Comparison of ENCODE assay signal across 20 cellular contexts in the genomic region with DNA sequence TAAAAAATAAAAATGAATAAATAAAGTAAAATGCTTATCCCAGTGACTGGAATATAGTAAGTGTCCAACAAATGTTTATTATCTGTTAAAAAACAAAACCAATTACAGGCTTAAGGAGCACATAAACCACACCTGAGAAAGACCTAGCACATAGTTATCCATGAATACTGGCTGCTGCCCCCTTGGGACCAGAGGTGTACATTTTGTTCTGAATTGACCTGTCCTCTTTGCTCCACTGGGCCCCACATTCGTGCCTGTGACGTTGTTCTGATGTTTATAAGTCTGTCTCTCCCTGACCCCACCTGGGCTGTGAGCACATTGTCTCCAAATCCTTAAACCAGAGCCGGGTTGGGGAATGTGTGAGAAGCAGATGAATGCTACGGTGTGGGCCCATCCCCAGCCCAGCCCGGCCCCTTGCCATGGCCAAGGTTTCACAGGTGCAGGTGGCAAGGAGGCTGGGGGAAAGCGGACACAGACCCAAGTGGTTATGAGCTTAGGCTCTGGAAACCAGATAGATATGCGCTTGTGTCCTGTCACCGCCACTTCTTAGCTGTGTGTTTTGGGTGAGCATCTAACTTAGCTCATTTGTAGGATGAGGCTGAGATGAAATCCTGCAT. TPM values are rescaled to one million over a fixed set of nuclear protein-coding genes. Genes with fewer than 3 reads are reported as not detected.
DNase-seq lines count a peak whose midpoint lies in the region; ATAC-seq, FAIRE-seq and TF ChIP-seq lines count a peak whose summit lies in the region.
"Had no signal": no experiment of that assay in that cellular context is flagged by ENCODE, and none has a peak within 500 bp of the region (broad histone marks: within the 10 kb centered on the region; RNA-seq: fewer than 3 reads in every experiment).

No MANE protein-coding gene starts in this region.

- H3K4me2 ChIP-seq in HepG2 (ENCODE audit: low read depth, low read length): no peak overlapping the region

- H2AFZ ChIP-seq in HepG2 (ENCODE audit: low read length): no peak overlapping the region
- H2AFZ ChIP-seq: GM23248 had no signal

- TF ChIP-seq CTCF in HepG2 (CRISPR knock-in tag; IDR thresholded peaks at IDR 0.05) (no peak), right lobe of liver (IDR thresholded peaks at IDR 0.05) (no peak), VCaP (conservative IDR thresholded peaks at IDR 0.05) (0 out of 2 replicates have a peak, but pooled peaks have one; percentile 8), body of pancreas (IDR thresholded peaks at IDR 0.05) (no peak)

- CTCF ChIA-PET in HepG2 (lab: Yijun Ruan, JAX; ENCODE audit: low intra/inter-chr PET ratio, low total read pairs): no interaction called here

- H3K27me3 ChIP-seq in HepG2 (ENCODE audit: control insufficient read depth in 1 of 2, insufficient read depth in 2 of 2, low read length in 2 of 2): no peaks in the 10 kb centered on the region
- H3K27me3 ChIP-seq in right lobe of liver: no peaks in the 10 kb centered on the region
- no peaks in the 10 kb centered on the region for H3K27me3 ChIP-seq in body of pancreas

- H3K79me2 ChIP-seq in HepG2 (ENCODE audit: insufficient read depth, low read length): no peaks in the 10 kb centered on the region

- TF ChIP-seq POLR2A in HepG2 (IDR thresholded peaks at IDR 0.05; ENCODE audit: insufficient read depth in 1 of 2, low read depth in 2 of 2, low read length in 2 of 2) (no peak), right lobe of liver (IDR thresholded peaks at IDR 0.05) (no peak), body of pancreas (IDR thresholded peaks at IDR 0.05) (no peak)

- intact Hi-C loops in HepG2 (cut with micrococcal nuclease; ENCODE audit: unreplicated experiment) (no loop called here), right lobe of liver (cut with DNase I) (no loop called here), body of pancreas (cut with DNase I) (no loop called here)

- no peak for TF ChIP-seq RAD21 in HepG2 (CRISPR knock-in tag; IDR thresholded peaks at IDR 0.05)

- no TSS peak for BruUV-seq in HepG2 (replicated peaks; lab: Mats Ljungman, UMichigan)

- FAIRE-seq in HepG2 (lab: Jason Lieb, UNC): no peak

- POLR2A ChIA-PET in HepG2 (lab: Yijun Ruan, JAX): no interaction called here

- no peak for DNase-seq in HepG2 (ENCODE audit: low spot score)
- DNase-seq in right lobe of liver: no peak
- peak; percentile 3 for DNase-seq in epidermal melanocyte (ENCODE audit: insufficient read length, low spot score)
- no peak for DNase-seq in stimulated activated CD4-positive, alpha-beta T cell treated with anti-CD3 and anti-CD28 coated beads, Interleukin-4, amount 100 ng/mL, for 1 hour
- no peak for DNase-seq in body of pancreas
- DNase-seq: Calu3, GM23248, NCI-H1048, NCI-H1417, NCI-H1694, NCI-H2029 treated with DMSO at 0.1 percent for 48 hours, NCI-H446 treated with DMSO at 0.1 percent for 48 hours, NCI-H526, NCI-H82, SHP77 had no signal

- TF ChIP-seq EP300 in HepG2 (IDR thresholded peaks at IDR 0.05; ENCODE audit: low read depth in 2 of 2, low read length in 2 of 2): no peak
- no peak for TF ChIP-seq EP300 in HepG2 (CRISPR knock-in tag; IDR thresholded peaks at IDR 0.05; ENCODE audit: borderline replicate concordance)

- no peak overlapping the region for H3K4me3 ChIP-seq in HepG2 (replicated peaks in 1 of 3; ENCODE audit: insufficient read depth in 1 of 3, low read depth in 2 of 3, low read length in 3 of 3)
- no peak overlapping the region for H3K4me3 ChIP-seq in right lobe of liver
- no peak overlapping the region for H3K4me3 ChIP-seq in body of pancreas
- H3K4me3 ChIP-seq: GM23248 had no signal

- H3K4me1 ChIP-seq in HepG2 (ENCODE audit: insufficient read depth, low read length) (peaks cover 20% of the 10 kb centered on the region), right lobe of liver (no peaks in the 10 kb centered on the region), body of pancreas (no peaks in the 10 kb centered on the region)

- WGBS in HepG2 (ENCODE audit: low lambda C conversion rate): 64% methylated on average over 6 of the region's 8 CpGs
- 93% methylated on average over 3 of the region's 8 CpGs for WGBS in right lobe of liver (ENCODE audit: insufficient coverage, low coverage, low lambda C conversion rate, missing lambda C conversion rate)
- 75 to 78% methylated on average over 8 of the region's 8 CpGs for WGBS in body of pancreas, 2 donors

- peak; percentile 47; the same call in 1 of the 3 replicates for ATAC-seq in HepG2
- no peak for ATAC-seq in right lobe of liver
- ATAC-seq in body of pancreas: no peak
- no peak for ATAC-seq in HG03095 (IDR thresholded peaks at IDR 0.05; ENCODE audit: unreplicated experiment)

- H3K9ac ChIP-seq in HepG2 (ENCODE audit: insufficient read depth, low read depth, low read length): no peak overlapping the region
- H3K9ac ChIP-seq: GM23248 had no signal

- H4K20me1 ChIP-seq in HepG2 (ENCODE audit: insufficient read depth, low read length): no peaks in the 10 kb centered on the region

- no peaks in the 10 kb centered on the region for H3K36me3 ChIP-seq in HepG2 (replicated peaks in 1 of 2; ENCODE audit: control insufficient read depth in 1 of 2, insufficient read depth in 2 of 2, low read length in 2 of 2)
- H3K36me3 ChIP-seq in right lobe of liver: no peaks in the 10 kb centered on the region
- H3K36me3 ChIP-seq in body of pancreas (replicated peaks in 1 of 2; ENCODE audit: insufficient read depth in 1 of 2, low read depth in 2 of 2): no peaks in the 10 kb centered on the region

- H3K27ac ChIP-seq in HepG2 (ENCODE audit: extremely low read length, insufficient read depth, low read length): no peak overlapping the region
- no peak overlapping the region for H3K27ac ChIP-seq in right lobe of liver
- no peak overlapping the region for H3K27ac ChIP-seq in VCaP
- no peak overlapping the region for H3K27ac ChIP-seq in body of pancreas
- H3K27ac ChIP-seq: GM23248, RWPE1 had no signal

- in situ Hi-C loops in HepG2 (cut with HindIII; ENCODE audit: extremely low pct_ligation_motif_present, low pct_unique_long_range_greater_than_20kb): no loop called here

- H3K9me3 ChIP-seq in HepG2 (ENCODE audit: low read length) (no peaks in the 10 kb centered on the region), right lobe of liver (no peaks in the 10 kb centered on the region), body of pancreas (no peaks in the 10 kb centered on the region)

TF ChIP-seq in HepG2, 621 proteins besides CTCF, POLR2A, EP300 and RAD21:
- no peak for TF ChIP-seq HHEX (CRISPR knock-in tag; IDR thresholded peaks at IDR 0.05)
- TF ChIP-seq, protein P1, sequence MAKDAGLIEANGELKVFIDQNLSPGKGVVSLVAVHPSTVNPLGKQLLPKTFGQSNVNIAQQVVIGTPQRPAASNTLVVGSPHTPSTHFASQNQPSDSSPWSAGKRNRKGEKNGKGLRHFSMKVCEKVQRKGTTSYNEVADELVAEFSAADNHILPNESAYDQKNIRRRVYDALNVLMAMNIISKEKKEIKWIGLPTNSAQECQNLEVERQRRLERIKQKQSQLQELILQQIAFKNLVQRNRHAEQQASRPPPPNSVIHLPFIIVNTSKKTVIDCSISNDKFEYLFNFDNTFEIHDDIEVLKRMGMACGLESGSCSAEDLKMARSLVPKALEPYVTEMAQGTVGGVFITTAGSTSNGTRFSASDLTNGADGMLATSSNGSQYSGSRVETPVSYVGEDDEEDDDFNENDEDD (CRISPR knock-in tag; IDR thresholded peaks at IDR 0.05; ENCODE audit: borderline replicate concordance): no peak
TF ChIP-seq in HepG2: peak in this region for 0.

RNA-seq across cellular contexts. Expression of a gene that starts 29.1 kb away (rescaled TPM):
- total RNA-seq in HepG2 (2016; rRNA removed; fragmentation: Illumina TruSeq; extraction: Trizol) (0.02 TPM in 1 of 2 replicates, not detected in the other), right lobe of liver (not detected), body of pancreas (under 1 TPM in 1 of 2 donors, not detected in 1; 0.66 TPM)
- not detected in 2 replicates for total RNA-seq in HepG2 (2016; cell fraction: cytosol; rRNA removed; fragmentation: Illumina TruSeq; extraction: Trizol; ENCODE audit: low read depth)
- total RNA-seq in HepG2 (2016; cell fraction: insoluble cytoplasmic fraction; rRNA removed; fragmentation: Illumina TruSeq; extraction: Trizol): 0.04 TPM in 1 of 2 replicates, not detected in the other
- total RNA-seq in HepG2 (2016; cell fraction: membrane; rRNA removed; fragmentation: Illumina TruSeq; extraction: Trizol): not detected in 2 replicates
- total RNA-seq in HepG2 (2016; cell fraction: nucleus; rRNA removed; fragmentation: Illumina TruSeq; extraction: Trizol): 0.06 TPM in 1 of 2 replicates, not detected in the other
- polyA plus RNA-seq in HepG2 (2011; rRNA removed): 0.01 and 0.03 TPM in 2 replicates
- 0.01 and 0.03 TPM in 2 replicates for polyA plus RNA-seq in HepG2 (2011; cell fraction: cytosol; rRNA removed)
- polyA plus RNA-seq in HepG2 (2011; cell fraction: nucleus; rRNA removed): 0.11 and 0.14 TPM in 2 replicates
- polyA plus RNA-seq in HepG2 (2012): 0.03 and 0.07 TPM in 2 replicates
- polyA plus RNA-seq in HepG2 (2016; cell fraction: cytosol; fragmentation: Illumina TruSeq; extraction: Trizol; ENCODE audit: low read depth): not detected in 2 replicates
- not detected in 2 replicates for polyA plus RNA-seq in HepG2 (2016; cell fraction: insoluble cytoplasmic fraction; fragmentation: Illumina TruSeq; extraction: Trizol; ENCODE audit: low read depth)
- not detected in 2 replicates for polyA plus RNA-seq in HepG2 (2016; cell fraction: membrane; fragmentation: Illumina TruSeq; extraction: Trizol; ENCODE audit: low read depth)
- 0.04 TPM in 2 replicates for polyA plus RNA-seq in HepG2 (2016; cell fraction: nucleus; fragmentation: Illumina TruSeq; extraction: Trizol; ENCODE audit: insufficient read depth, low read depth)
- 0.86 TPM in 1 of 2 replicates, not detected in the other for polyA minus RNA-seq in HepG2 (2011; rRNA and poly(A)+ RNA removed; ENCODE audit: low replicate concordance)
- polyA minus RNA-seq in HepG2 (2011; cell fraction: cytosol; rRNA and poly(A)+ RNA removed): 0.10 TPM in 1 of 2 replicates, not detected in the other
- polyA minus RNA-seq in HepG2 (2011; cell fraction: nucleus; rRNA and poly(A)+ RNA removed): 0.12 and 0.26 TPM in 2 replicates
- total RNA-seq: A172, GM23248 had no signal
- polyA plus RNA-seq: BJ, GM23248 had no signal
